25 cellular contexts compared by ENCODE assay signal in the genomic region with DNA sequence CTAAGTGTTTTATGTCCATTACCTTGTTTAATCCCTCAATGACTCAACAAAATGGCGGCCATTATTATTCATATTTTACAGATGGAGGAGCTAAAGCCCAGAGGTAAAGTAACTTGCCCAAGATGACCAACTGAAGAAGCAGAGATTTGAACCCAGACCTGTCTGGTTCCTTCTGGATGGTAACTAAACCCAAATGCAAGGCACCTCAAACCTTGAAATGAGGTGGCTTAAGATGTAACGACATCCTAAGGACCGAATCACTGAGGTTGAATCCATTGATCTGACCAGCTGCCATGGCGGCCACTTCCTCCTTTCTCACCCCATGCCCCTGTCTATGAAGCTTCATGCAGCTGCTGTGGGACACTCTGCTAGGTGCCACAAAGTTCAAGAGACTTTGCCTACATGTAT. TPM values are rescaled to one million over a fixed set of nuclear protein-coding genes. Genes with fewer than 3 reads are reported as not detected.
DNase-seq lines count a peak whose midpoint lies in the region; ATAC-seq and TF ChIP-seq lines count a peak whose summit lies in the region.
"Had no signal": no experiment of that assay in that cellular context is flagged by ENCODE, and none has a peak within 500 bp of the region (broad histone marks: within the 10 kb centered on the region; RNA-seq: fewer than 3 reads in every experiment).

No MANE protein-coding gene starts in this region.

- peak overlapping the region; percentile 73 for H3K4me2 ChIP-seq in BLaER1
- H3K4me2 ChIP-seq: KMS-11 had no signal

- H3K9ac ChIP-seq in BLaER1, result no peak overlapping the region
- H3K9ac ChIP-seq: KMS-11 had no signal

- peaks cover 6% of the 10 kb centered on the region for H3K9me3 ChIP-seq in BLaER1
- no peaks in the 10 kb centered on the region for H3K9me3 ChIP-seq in right atrium auricular region
- H3K9me3 ChIP-seq: A549, stomach had no signal

- no peak for TF ChIP-seq CTCF in right atrium auricular region (IDR thresholded peaks at IDR 0.05)

- H3K36me3 ChIP-seq in BLaER1 (no peaks in the 10 kb centered on the region), right atrium auricular region (no peaks in the 10 kb centered on the region)
- H3K36me3 ChIP-seq: brain microvascular endothelial cell, stomach had no signal

- DNase-seq in NAMALWA (ENCODE audit: low spot score), result peak; percentile 78
- DNase-seq in pons (ENCODE audit: low spot score), result no peak
- DNase-seq in right atrium auricular region (ENCODE audit: low spot score), result no peak
- DNase-seq in HuH-7.5 (ENCODE audit: low spot score), result no peak
- DNase-seq: activated CD4-positive, alpha-beta memory T cell treated with anti-CD3 and anti-CD28 coated beads, Interleukin-2, amount 10 ng/mL, durations not matched to agents 7 days and 5 days; activated T-cell treated with anti-CD3 and anti-CD28 coated beads, Interleukin-2, amount 50 U/mL, for 4 hours; brain microvascular endothelial cell; DMS153; NCI-H1092 treated with DMSO at 0.1 percent for 48 hours; NCI-H82; stimulated activated CD4-positive, alpha-beta T cell treated with anti-CD3 and anti-CD28 coated beads, Interleukin-15, amount 100 ng/mL, for 24 hours; stomach had no signal

- peak; percentile 40 for ATAC-seq in GM18511 (IDR thresholded peaks at IDR 0.05; ENCODE audit: unreplicated experiment)
- ATAC-seq in GM21825 (IDR thresholded peaks at IDR 0.05; ENCODE audit: unreplicated experiment), result peak; percentile 26
- ATAC-seq in GM21390 (IDR thresholded peaks at IDR 0.05; ENCODE audit: unreplicated experiment), result no peak
- ATAC-seq: A549; activated naive CD4-positive, alpha-beta T cell treated with anti-CD3 and anti-CD28 coated beads, Interleukin-2, amount 50 U/mL, for 72 hours; activated T-cell treated with anti-CD3 and anti-CD28 coated beads, Interleukin-2, amount 50 U/mL, for 4 hours had no signal

- H3K4me1 ChIP-seq in BLaER1 (peaks cover 54% of the 10 kb centered on the region), right atrium auricular region (no peaks in the 10 kb centered on the region)

- H3K27me3 ChIP-seq in BLaER1 (no peaks in the 10 kb centered on the region), right atrium auricular region (no peaks in the 10 kb centered on the region)
- H3K27me3 ChIP-seq: brain microvascular endothelial cell, stomach had no signal

- H3K4me3 ChIP-seq in BLaER1 (peak overlapping the region; percentile 26; the same call in 1 of the 2 replicates), right atrium auricular region (no peak overlapping the region)
- H3K4me3 ChIP-seq: A549, coronary artery, stomach had no signal

- peak overlapping the region; percentile 33; the same call in 1 of the 2 replicates for H3K27ac ChIP-seq in BLaER1
- no peak overlapping the region for H3K27ac ChIP-seq in right atrium auricular region
- H3K27ac ChIP-seq: A549, brain microvascular endothelial cell, coronary artery, KMS-11, stomach had no signal

- no peaks in the 10 kb centered on the region for H4K20me1 ChIP-seq in BLaER1

RNA-seq across cellular contexts. Expression of a gene that starts 0.9 kb away (rescaled TPM):
- total RNA-seq in right atrium auricular region, result under 1 TPM in 1 of 2 donors, not detected in 1; 0.08 TPM
- total RNA-seq: endothelial cell of umbilical vein, fibroblast of villous mesenchyme, mesothelial cell of epicardium, neural crest cell, renal cortical epithelial cell had no signal

RNA-seq across cellular contexts. Expression of a gene that starts 22.7 kb away (rescaled TPM):
- total RNA-seq in right atrium auricular region, result 1 to 10 TPM; 3.6 to 8.9 TPM
- total RNA-seq: neural crest cell had no signal
